ENCODE assay signal across 8 cellular contexts in the genomic region with DNA sequence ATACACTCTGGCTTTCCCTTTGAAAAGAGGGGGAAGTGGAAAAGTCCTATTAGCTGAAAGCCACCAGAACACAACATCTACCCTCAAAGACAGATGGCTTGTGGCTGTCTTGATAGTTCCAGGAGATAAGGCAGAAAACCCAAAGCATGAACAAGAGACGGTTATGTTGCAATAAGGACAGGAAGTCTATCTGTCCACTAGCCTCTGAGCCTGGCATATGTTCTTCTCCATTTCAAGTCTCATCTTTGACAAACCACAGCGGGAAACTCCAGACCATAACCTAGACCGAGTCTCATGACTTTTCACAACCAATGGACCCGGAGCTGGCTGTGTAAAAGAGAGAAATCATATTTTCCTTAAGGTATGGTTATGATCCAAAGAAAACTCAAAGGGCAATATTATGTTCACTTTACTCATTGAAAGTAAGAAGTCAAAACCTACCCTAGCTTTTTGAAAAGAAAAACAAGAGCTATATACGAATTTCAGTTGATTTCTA. TPM values are rescaled to one million over a fixed set of nuclear protein-coding genes. Genes with fewer than 3 reads are reported as not detected.
A peak's percentile ranks its signal among the peaks of the same experiment; 100 is the strongest.
DNase-seq lines count a peak whose midpoint lies in the region; ATAC-seq and TF ChIP-seq lines count a peak whose summit lies in the region.

No MANE protein-coding gene starts in this region.

- H3K27me3 ChIP-seq in BLaER1 (no peaks in the 10 kb centered on the region), psoas muscle (ENCODE audit: insufficient read depth in 3 of 3, low read length in 2 of 3) (no peaks in the 10 kb centered on the region)

- peak overlapping the region; percentile 93 for H3K27ac Mint-ChIP-seq in central memory CD8-positive, alpha-beta T cell (ENCODE audit: low read depth)

- H3K9me3 ChIP-seq in BLaER1 (0 out of 2 replicates have a peak, but pooled peaks cover 11% of the 10 kb centered on the region), psoas muscle (no peaks in the 10 kb centered on the region)

- H3K4me1 Mint-ChIP-seq in central memory CD8-positive, alpha-beta T cell: peaks cover 55% of the 10 kb centered on the region

- DNase-seq in SK-N-DZ (ENCODE audit: low spot score) (peak; percentile 90), psoas muscle (no peak), NCI-H446 treated with DMSO at 0.1 percent for 48 hours (lab: John Stamatoyannopoulos, UW) (no peak)
- DNase-seq in central memory CD8-positive, alpha-beta T cell (ENCODE audit: low spot score in 2 of 2): peak in 1 of 2 donors; percentile 38

- H4K20me1 ChIP-seq in BLaER1: no peaks in the 10 kb centered on the region

- H3K4me3 ChIP-seq in BLaER1 (no peak overlapping the region), psoas muscle (no peak overlapping the region)

- H3K4me1 ChIP-seq in BLaER1: peaks cover 58% of the 10 kb centered on the region
- H3K4me1 ChIP-seq in psoas muscle: peaks cover 53% of the 10 kb centered on the region

- H3K27me3 Mint-ChIP-seq in central memory CD8-positive, alpha-beta T cell: no peaks in the 10 kb centered on the region

- TF ChIP-seq CTCF in psoas muscle (IDR thresholded peaks at IDR 0.05): no peak

- ATAC-seq in GM18870 (IDR thresholded peaks at IDR 0.05; ENCODE audit: unreplicated experiment) (peak; percentile 68), HG03066 (IDR thresholded peaks at IDR 0.05; ENCODE audit: low read depth, unreplicated experiment) (peak; percentile 48), psoas muscle (peak; percentile 74 to 84 (median 78)), esophagus mucosa (no peak)
- peak; percentile 26 for ATAC-seq in central memory CD8-positive, alpha-beta T cell (replicated peaks; ENCODE audit: extremely low read depth, poor library complexity, severe bottlenecking)

- no peak overlapping the region for H3K9ac ChIP-seq in BLaER1

- intact Hi-C loops in psoas muscle (cut with DNase I): no loop called here

- H3K9me3 Mint-ChIP-seq in central memory CD8-positive, alpha-beta T cell: no peaks in the 10 kb centered on the region

- H3K36me3 ChIP-seq in BLaER1: peaks cover 29% of the 10 kb centered on the region
- peaks cover 0 to 27% of the 10 kb centered on the region in 2 donors for H3K36me3 ChIP-seq in psoas muscle (ENCODE audit: insufficient read depth in 1 of 2, low read depth in 1 of 2)

- H3K27ac ChIP-seq in BLaER1 (peak overlapping the region; percentile 74), psoas muscle (peak overlapping the region; percentile 82)

- H3K4me2 ChIP-seq in BLaER1: peak overlapping the region; percentile 46

- 39 to 51% (median 42%) methylated on average over 5 of the region's 5 CpGs for WGBS in psoas muscle, 3 donors

- peaks cover 28% of the 10 kb centered on the region for H3K36me3 Mint-ChIP-seq in central memory CD8-positive, alpha-beta T cell (ENCODE audit: insufficient read depth)

- H3K4me3 Mint-ChIP-seq in central memory CD8-positive, alpha-beta T cell: no peak overlapping the region

RNA-seq across cellular contexts. Expression of a gene that starts 33.8 kb away (rescaled TPM):
- polyA plus RNA-seq in SK-N-DZ (2014; cell fraction: cytosol; rRNA removed): 1.9 and 2.7 TPM in 2 replicates
- 1.8 and 2.9 TPM in 2 replicates for polyA plus RNA-seq in SK-N-DZ (2014; cell fraction: nucleus; rRNA removed)
- total RNA-seq in psoas muscle (10 to 100 TPM in 2 of 4 donors, 1 to 10 TPM in 2; 5.2 to 15.5 (median 9.3) TPM), esophagus mucosa (3.0 TPM)
- 1 to 10 TPM; 4.7 to 6.1 (median 4.8) TPM for polyA plus RNA-seq in psoas muscle
